In the genomic region with DNA sequence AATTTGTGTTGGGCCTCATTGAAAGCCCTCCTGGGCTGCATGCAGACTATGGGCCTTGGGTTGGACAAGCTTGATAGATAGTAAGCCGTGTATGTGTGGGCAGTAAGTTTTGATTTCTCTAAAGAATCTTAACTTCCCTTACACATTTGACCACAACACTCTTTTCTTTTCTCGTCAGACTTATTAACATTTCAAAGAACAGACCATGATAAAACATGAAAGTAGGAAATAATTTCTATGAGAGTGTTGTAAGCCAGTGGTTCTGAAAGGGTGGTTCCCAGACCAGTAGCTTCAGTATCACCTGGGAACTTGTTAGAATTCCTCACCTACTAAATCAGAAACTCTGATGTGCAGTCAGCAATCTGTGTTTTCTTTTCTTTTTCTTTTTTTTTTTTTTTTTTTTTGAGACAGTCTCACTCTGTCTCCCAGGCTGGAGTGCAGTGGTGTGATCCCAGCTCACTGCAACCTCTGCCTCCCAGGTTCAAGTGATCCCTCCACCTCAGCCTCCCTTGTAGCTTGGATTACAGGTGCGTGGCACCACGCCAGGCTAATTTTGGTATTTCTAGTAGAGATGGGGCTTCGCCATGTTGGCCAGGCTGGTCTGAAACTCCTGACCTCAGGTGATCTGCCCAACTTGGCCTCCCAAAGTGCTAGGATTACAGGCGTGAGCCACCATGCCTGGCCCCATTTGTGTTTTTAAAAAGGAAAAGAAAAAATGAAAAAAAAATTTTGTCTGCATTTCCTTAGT, we compare ENCODE assay signal across 15 cellular contexts. TPM values are rescaled to one million over a fixed set of nuclear protein-coding genes. Genes with fewer than 3 reads are reported as not detected.
A peak's percentile ranks its signal among the peaks of the same experiment; 100 is the strongest.
DNase-seq lines count a peak whose midpoint lies in the region; ATAC-seq and TF ChIP-seq lines count a peak whose summit lies in the region.
"Had no signal": no experiment of that assay in that cellular context is flagged by ENCODE, and none has a peak within 500 bp of the region (broad histone marks: within the 10 kb centered on the region; RNA-seq: fewer than 3 reads in every experiment).

No MANE protein-coding gene starts in this region.

- H4K20me1 ChIP-seq in OCI-LY7 (ENCODE audit: insufficient read depth, low read length): no peaks in the 10 kb centered on the region

- no peaks in the 10 kb centered on the region for H3K4me1 ChIP-seq in OCI-LY7 (ENCODE audit: insufficient read depth, low read length, poor library complexity, severe bottlenecking)

- H3K27ac ChIP-seq in OCI-LY7 (ENCODE audit: low read depth, low read length, poor library complexity, severe bottlenecking): no peak overlapping the region
- H3K27ac ChIP-seq: 22Rv1, dorsolateral prefrontal cortex had no signal

- no peaks in the 10 kb centered on the region for H3K36me3 Mint-ChIP-seq in T-helper 2 cell treated with Interferon-gamma antibody and Interleukin-4, amounts not matched to agents 5 μg/mL and 100 μg/mL, for 36 hours (ENCODE audit: low read depth)
- H3K36me3 Mint-ChIP-seq in activated naive CD8-positive, alpha-beta T cell treated with anti-CD3 and anti-CD28 coated beads for 36 hours: no peaks in the 10 kb centered on the region
- H3K36me3 Mint-ChIP-seq: type B pancreatic cell had no signal

- no peaks in the 10 kb centered on the region for H3K79me2 ChIP-seq in OCI-LY7 (ENCODE audit: insufficient read depth, low read depth, low read length)

- no peaks in the 10 kb centered on the region for H3K36me3 ChIP-seq in OCI-LY7 (ENCODE audit: insufficient read depth, low read length)

- H3K27ac Mint-ChIP-seq in T-helper 2 cell treated with Interferon-gamma antibody and Interleukin-4, amounts not matched to agents 5 μg/mL and 100 μg/mL, for 36 hours: peak overlapping the region; percentile 1
- H3K27ac Mint-ChIP-seq in activated naive CD8-positive, alpha-beta T cell treated with anti-CD3 and anti-CD28 coated beads for 36 hours: peak overlapping the region; percentile 81
- H3K27ac Mint-ChIP-seq: nephron, type B pancreatic cell had no signal

- no TSS peak for BruUV-seq in OCI-LY7 (replicated peaks; lab: Mats Ljungman, UMichigan)

- H3K4me3 Mint-ChIP-seq in T-helper 2 cell treated with Interferon-gamma antibody and Interleukin-4, amounts not matched to agents 5 μg/mL and 100 μg/mL, for 36 hours: no peak overlapping the region
- no peak overlapping the region for H3K4me3 Mint-ChIP-seq in activated naive CD8-positive, alpha-beta T cell treated with anti-CD3 and anti-CD28 coated beads for 36 hours
- H3K4me3 Mint-ChIP-seq: nephron, type B pancreatic cell had no signal

- no peaks in the 10 kb centered on the region for H3K27me3 Mint-ChIP-seq in T-helper 2 cell treated with Interferon-gamma antibody and Interleukin-4, amounts not matched to agents 5 μg/mL and 100 μg/mL, for 36 hours (ENCODE audit: low read depth)
- H3K27me3 Mint-ChIP-seq in activated naive CD8-positive, alpha-beta T cell treated with anti-CD3 and anti-CD28 coated beads for 36 hours: peaks cover 8% of the 10 kb centered on the region
- H3K27me3 Mint-ChIP-seq: type B pancreatic cell had no signal

- no peak overlapping the region for H3K4me2 ChIP-seq in OCI-LY7 (ENCODE audit: low read length)

- H2AFZ ChIP-seq in OCI-LY7 (ENCODE audit: low read length): no peak overlapping the region

- TF ChIP-seq CTCF in OCI-LY7 (conservative IDR thresholded peaks at IDR 0.05; ENCODE audit: low read length): no peak

- no peak overlapping the region for H3K4me3 ChIP-seq in OCI-LY7 (ENCODE audit: low read depth, low read length, poor library complexity, severe bottlenecking)
- H3K4me3 ChIP-seq: dorsolateral prefrontal cortex had no signal

- peak; percentile 38 for DNase-seq in T-helper 2 cell treated with Interferon-gamma antibody and Interleukin-4, amounts not matched to agents 5 μg/mL and 100 μg/mL, for 36 hours (ENCODE audit: low spot score)
- DNase-seq in T-helper 2 cell (no peak), OCI-LY7 (ENCODE audit: low spot score) (no peak), HUDEP-2 (lab: John Stamatoyannopoulos, UW; ENCODE audit: unreplicated experiment in 76 of 76) (no peak), NCI-H2196 (lab: John Stamatoyannopoulos, UW; ENCODE audit: unreplicated experiment) (no peak)
- peak; percentile 16 for DNase-seq in activated naive CD8-positive, alpha-beta T cell treated with anti-CD3 and anti-CD28 coated beads for 36 hours
- DNase-seq: activated effector memory CD4-positive, alpha-beta T cell treated with Interleukin-2 at 50 U/mL for 16 hours; dorsolateral prefrontal cortex; hippocampal formation; NCI-H2029 had no signal

- POLR2A ChIA-PET in OCI-LY7 (lab: Charles Lee): interaction anchor here (0.5 to 1.2 kb wide), 8 partner anchors 15 to 267 kb away, joined by 3 to 5 read pairs (median 4); no protein-coding TSS in a partner anchor

- no peaks in the 10 kb centered on the region for H3K9me3 ChIP-seq in OCI-LY7 (ENCODE audit: low read length)

- no peaks in the 10 kb centered on the region for H3K9me2 ChIP-seq in OCI-LY7 (ENCODE audit: insufficient read depth, low read length)

- CTCF ChIA-PET in OCI-LY7 (lab: Charles Lee; ENCODE audit: unreplicated experiment): interaction anchor here (0.6 kb wide), 1 partner anchor 101 kb away, joined by 3 read pairs; no protein-coding TSS in a partner anchor

- intact Hi-C loops in OCI-LY7 (cut with micrococcal nuclease; ENCODE audit: unreplicated experiment): no loop called here

- H3K9me3 Mint-ChIP-seq in T-helper 2 cell treated with Interferon-gamma antibody and Interleukin-4, amounts not matched to agents 5 μg/mL and 100 μg/mL, for 36 hours: no peaks in the 10 kb centered on the region
- peaks cover 2% of the 10 kb centered on the region for H3K9me3 Mint-ChIP-seq in activated naive CD8-positive, alpha-beta T cell treated with anti-CD3 and anti-CD28 coated beads for 36 hours
- H3K9me3 Mint-ChIP-seq: type B pancreatic cell had no signal

- peak; percentile 67 for ATAC-seq in GM21390 (IDR thresholded peaks at IDR 0.05; ENCODE audit: unreplicated experiment)
- peak; percentile 61 for ATAC-seq in HG03097 (IDR thresholded peaks at IDR 0.05; ENCODE audit: low FRiP score, unreplicated experiment)

- peaks cover 25% of the 10 kb centered on the region for H3K4me1 Mint-ChIP-seq in T-helper 2 cell treated with Interferon-gamma antibody and Interleukin-4, amounts not matched to agents 5 μg/mL and 100 μg/mL, for 36 hours (ENCODE audit: low read depth)
- peaks cover 37% of the 10 kb centered on the region for H3K4me1 Mint-ChIP-seq in activated naive CD8-positive, alpha-beta T cell treated with anti-CD3 and anti-CD28 coated beads for 36 hours
- H3K4me1 Mint-ChIP-seq: nephron had no signal

RNA-seq across cellular contexts. Expression of a gene that starts 20.0 kb away (rescaled TPM):
- total RNA-seq in activated naive CD8-positive, alpha-beta T cell treated with anti-CD3 and anti-CD28 coated beads for 36 hours: 1 to 10 TPM; 4.3 to 5.4 TPM
- 10.8 and 18.2 TPM in 2 replicates for total RNA-seq in OCI-LY7 (2014; rRNA removed; shearing (Covaris generic))
- 29.5 and 38.4 TPM in 2 replicates for total RNA-seq in OCI-LY7 (2022)

RNA-seq across cellular contexts. Expression of a gene that starts 44.8 kb away (rescaled TPM):
- 10 to 100 TPM; 11.3 to 11.9 TPM for total RNA-seq in activated naive CD8-positive, alpha-beta T cell treated with anti-CD3 and anti-CD28 coated beads for 36 hours
- total RNA-seq in OCI-LY7 (2014; rRNA removed; shearing (Covaris generic)): 25.4 and 37.8 TPM in 2 replicates
- total RNA-seq in OCI-LY7 (2022): 27.9 and 28.7 TPM in 2 replicates

Comparison
In these comparisons a context has a peak if more than half of its experiments do, and no peak if none do; other contexts are left out.
1. DNase-seq: peak in T-helper 2 cell treated with Interferon-gamma antibody and Interleukin-4, amounts not matched to agents 5 μg/mL and 100 μg/mL, for 36 hours (single experiment) and activated naive CD8-positive, alpha-beta T cell treated with anti-CD3 and anti-CD28 coated beads for 36 hours (single experiment); none in T-helper 2 cell (0 of 5), OCI-LY7 (single experiment), HUDEP-2 (0 of 76) and NCI-H2196 (single experiment).